In genomic region chr9:70485273-70485858, GRCh38 we compare ENCODE assay signal across 9 cellular contexts.
DNase-seq lines count a peak whose midpoint lies in the region; ATAC-seq and TF ChIP-seq lines count a peak whose summit lies in the region.
"Had no signal": no experiment of that assay in that cellular context is flagged by ENCODE, and none has a peak within 500 bp of the region (broad histone marks: within the 10 kb centered on the region; RNA-seq: fewer than 3 reads in every experiment).

No MANE protein-coding gene starts in this region.

- DNase-seq in UCSD-AML1 (lab: John Stamatoyannopoulos, UW; ENCODE audit: unreplicated experiment) (peak; percentile 40), erythroblast (lab: John Stamatoyannopoulos, UW) (peak; percentile 96 to 98), tibial artery (peak in 1 of 2 donors; percentile 60), GM20000 (ENCODE audit: low spot score) (no peak), SJCRH30 (no peak)
- DNase-seq: T-helper 9 cell had no signal

- no peaks in the 10 kb centered on the region for H3K36me3 ChIP-seq in muscle layer of colon (ENCODE audit: insufficient read depth, low read length)
- H3K36me3 ChIP-seq in tibial artery: no peaks in the 10 kb centered on the region
- H3K36me3 ChIP-seq in SJCRH30: no peaks in the 10 kb centered on the region

- H3K4me3 ChIP-seq in muscle layer of colon (ENCODE audit: low read depth in 1 of 2, low read length in 2 of 2) (no peak overlapping the region), tibial artery (no peak overlapping the region), SJCRH30 (no peak overlapping the region)
- H3K4me3 ChIP-seq: GM12878 had no signal

- peak overlapping the region; percentile 59 for H3K27ac ChIP-seq in muscle layer of colon (ENCODE audit: low read depth, low read length)
- H3K27ac ChIP-seq in tibial artery: peak overlapping the region; percentile 39 to 93
- H3K27ac ChIP-seq in SJCRH30: no peak overlapping the region

- TF ChIP-seq CTCF in tibial artery (IDR thresholded peaks at IDR 0.05) (no peak), GM20000 (IDR thresholded peaks at IDR 0.05; ENCODE audit: extremely low read depth, missing control alignments) (no peak)

- no peak for ATAC-seq in GM21526 (IDR thresholded peaks at IDR 0.05; ENCODE audit: low FRiP score, unreplicated experiment)

- no peaks in the 10 kb centered on the region for H3K9me3 ChIP-seq in muscle layer of colon (ENCODE audit: low read length)
- H3K9me3 ChIP-seq in tibial artery: no peaks in the 10 kb centered on the region
- H3K9me3 ChIP-seq in SJCRH30 (replicated peaks): no peaks in the 10 kb centered on the region

- peak overlapping the region; percentile 22 for H3K9ac ChIP-seq in muscle layer of colon (ENCODE audit: low read length)

- H3K4me1 ChIP-seq in muscle layer of colon (ENCODE audit: insufficient read depth, low read length) (peaks cover 54% of the 10 kb centered on the region), tibial artery (peaks cover 8 to 81% (median 45%) of the 10 kb centered on the region in 4 donors), SJCRH30 (peaks cover 3% of the 10 kb centered on the region)

- intact Hi-C loops in tibial artery (cut with DNase I; ENCODE audit: low total_unique reads): loop anchor here (5.0 kb wide), 1 partner anchor 117 kb away; no protein-coding TSS in a partner anchor

- no peaks in the 10 kb centered on the region for H3K27me3 ChIP-seq in muscle layer of colon (ENCODE audit: control insufficient read depth in 1 of 2, insufficient read depth in 2 of 2, low read length in 2 of 2)
- H3K27me3 ChIP-seq in tibial artery: no peaks in the 10 kb centered on the region
- H3K27me3 ChIP-seq in SJCRH30: no peaks in the 10 kb centered on the region

- peak; percentile 95 for TF ChIP-seq POLR2A in erythroblast (IDR thresholded peaks at IDR 0.05; ENCODE audit: low read length)

Comparison
In these comparisons a context has a peak if more than half of its experiments do, and no peak if none do; other contexts are left out.
1. DNase-seq: peak in UCSD-AML1 (single experiment) and erythroblast (2 of 2); none in GM20000 (single experiment) and SJCRH30 (0 of 2).